10 cellular contexts compared by ENCODE assay signal in genomic region chr2:72915076-72915906, GRCh38. TPM values are rescaled to one million over a fixed set of nuclear protein-coding genes. Genes with fewer than 3 reads are reported as not detected.
DNase-seq lines count a peak whose midpoint lies in the region; ATAC-seq and TF ChIP-seq lines count a peak whose summit lies in the region.
"Had no signal": no experiment of that assay in that cellular context is flagged by ENCODE, and none has a peak within 500 bp of the region (broad histone marks: within the 10 kb centered on the region; RNA-seq: fewer than 3 reads in every experiment).

No MANE protein-coding gene starts in this region.

- H3K4me3 ChIP-seq in iPS-15b (ENCODE audit: low read depth, low read length) (peak overlapping the region; percentile 46), smooth muscle cell (peak overlapping the region; percentile 36), GM23248 (no peak overlapping the region), uterus (no peak overlapping the region)

- peaks cover 31 to 41% (median 36%) of the 10 kb centered on the region in 3 donors for H3K4me1 Mint-ChIP-seq in T-cell

- DNase-seq in DMS53 (lab: John Stamatoyannopoulos, UW) = peak; percentile 47
- DNase-seq in DMS53 treated with DMSO at 0.1 percent for 48 hours (lab: John Stamatoyannopoulos, UW; ENCODE audit: unreplicated experiment) = no peak
- peak in 1 of 34 experiments; percentile 7 for DNase-seq in T-cell
- DNase-seq in smooth muscle cell (lab: John Stamatoyannopoulos, UW; ENCODE audit: unreplicated experiment) = no peak
- no peak for DNase-seq in GM23248
- no peak for DNase-seq in uterus

- peaks cover 7% of the 10 kb centered on the region for H4K20me1 ChIP-seq in smooth muscle cell (ENCODE audit: low read depth)
- no peaks in the 10 kb centered on the region for H4K20me1 ChIP-seq in GM23248 (ENCODE audit: insufficient read depth)

- WGBS in smooth muscle cell (ENCODE audit: low lambda C conversion rate) = 5% methylated on average over 32 of the region's 33 CpGs
- WGBS in GM23248 (ENCODE audit: low coverage in 1 of 2, low lambda C conversion rate in 2 of 2, missing lambda C conversion rate in 2 of 2), 2 experiments = 9 to 14% methylated on average over 26 to 33 of the region's 33 CpGs

- no peak overlapping the region for H3K9ac ChIP-seq in iPS-15b (ENCODE audit: low read depth, low read length)
- no peak overlapping the region for H3K9ac ChIP-seq in smooth muscle cell (ENCODE audit: low read depth)
- no peak overlapping the region for H3K9ac ChIP-seq in GM23248

- H3K36me3 Mint-ChIP-seq in T-cell = no peaks in the 10 kb centered on the region

- H3K27ac ChIP-seq in smooth muscle cell (ENCODE audit: low read depth) (no peak overlapping the region), GM23248 (no peak overlapping the region), uterus (no peak overlapping the region)
- H3K27ac ChIP-seq: 22Rv1 had no signal

- TF ChIP-seq CTCF in smooth muscle cell (IDR thresholded peaks at IDR 0.05; ENCODE audit: borderline replicate concordance, insufficient read depth, poor library complexity, severe bottlenecking) = no peak
- TF ChIP-seq CTCF in uterus (IDR thresholded peaks at IDR 0.05) = no peak

- ATAC-seq in T-cell (replicated peaks in 1 of 4) (no peak), HG02623 (IDR thresholded peaks at IDR 0.05; ENCODE audit: unreplicated experiment) (no peak)

- H3K27me3 Mint-ChIP-seq in T-cell = peaks cover 61 to 81% of the 10 kb centered on the region in 2 donors

- no peak overlapping the region for H2AFZ ChIP-seq in smooth muscle cell (ENCODE audit: low read depth)
- H2AFZ ChIP-seq in GM23248 = no peak overlapping the region

- in situ Hi-C loops in GM23248 (cut with MboI) = no loop called here

- H3F3A ChIP-seq in smooth muscle cell (ENCODE audit: low read depth) (no peaks in the 10 kb centered on the region), GM23248 (ENCODE audit: insufficient read depth) (no peaks in the 10 kb centered on the region)

- peak overlapping the region; percentile 75 for H3K4me2 ChIP-seq in smooth muscle cell
- H3K4me2 ChIP-seq in GM23248 (ENCODE audit: unreplicated experiment) = no peak overlapping the region

- intact Hi-C loops in uterus (cut with DNase I; ENCODE audit: low total_unique reads) = no loop called here

- H3K79me2 ChIP-seq in smooth muscle cell (ENCODE audit: low read depth) (no peaks in the 10 kb centered on the region), GM23248 (ENCODE audit: insufficient read depth) (no peaks in the 10 kb centered on the region)

- peak overlapping the region; percentile 68 to 88 (median 69) for H3K4me3 Mint-ChIP-seq in T-cell

- peaks cover 92% of the 10 kb centered on the region for H3K27me3 ChIP-seq in iPS-15b (ENCODE audit: control insufficient read depth, insufficient read depth, low read length)
- H3K27me3 ChIP-seq in smooth muscle cell (ENCODE audit: low read depth) = peaks cover 100% of the 10 kb centered on the region
- peaks cover 89% of the 10 kb centered on the region for H3K27me3 ChIP-seq in GM23248 (replicated peaks; ENCODE audit: insufficient read depth)
- H3K27me3 ChIP-seq in uterus = peaks cover 35 to 67% of the 10 kb centered on the region in 2 donors

- H3K9me3 Mint-ChIP-seq in T-cell = no peaks in the 10 kb centered on the region

- no peak overlapping the region for H3K27ac Mint-ChIP-seq in T-cell

- H3K4me1 ChIP-seq in iPS-15b (ENCODE audit: control insufficient read depth, insufficient read depth, low read length) (peaks cover 9% of the 10 kb centered on the region), smooth muscle cell (ENCODE audit: low read depth) (peaks cover 28% of the 10 kb centered on the region), GM23248 (ENCODE audit: insufficient read depth) (no peaks in the 10 kb centered on the region), uterus (peaks cover 0 to 32% of the 10 kb centered on the region in 2 donors)

- H3K36me3 ChIP-seq in iPS-15b (ENCODE audit: control insufficient read depth, insufficient read depth, low read length) = no peaks in the 10 kb centered on the region
- no peaks in the 10 kb centered on the region for H3K36me3 ChIP-seq in smooth muscle cell (ENCODE audit: low read depth)
- no peaks in the 10 kb centered on the region for H3K36me3 ChIP-seq in GM23248 (ENCODE audit: low read depth)
- no peaks in the 10 kb centered on the region for H3K36me3 ChIP-seq in uterus

- POLR2A ChIA-PET in T-cell (lab: Charles Lee) = no interaction called here

- H3K9me3 ChIP-seq in iPS-15b (ENCODE audit: control insufficient read depth, insufficient read depth, low read length) (no peaks in the 10 kb centered on the region), smooth muscle cell (replicated peaks; ENCODE audit: low read depth) (no peaks in the 10 kb centered on the region), GM23248 (ENCODE audit: low read depth) (no peaks in the 10 kb centered on the region), uterus (no peaks in the 10 kb centered on the region)

- no peaks in the 10 kb centered on the region for H3K9me2 ChIP-seq in GM23248 (ENCODE audit: insufficient read depth)

- CTCF ChIA-PET in T-cell (lab: Charles Lee) = no interaction called here

- TF ChIP-seq POLR2A in uterus (IDR thresholded peaks at IDR 0.05) = no peak

RNA-seq across cellular contexts. Expression of gene EMX1, which starts 2.0 kb away (rescaled TPM):
- total RNA-seq in T-cell (not detected), smooth muscle cell (not detected in 2 replicates), uterus (under 1 TPM in 1 of 4 donors, not detected in 3; 0.21 TPM)
- polyA plus RNA-seq in smooth muscle cell (not detected in 2 replicates), GM23248 (2016; fragmentation: Nextera tagmentation; extraction: Ambion mirVana) (not detected in 2 replicates)
- total RNA-seq in GM23248 (2014; rRNA removed; shearing (Covaris generic)) = not detected in 2 replicates
- total RNA-seq: myocyte had no signal

RNA-seq across cellular contexts. Expression of gene SPR, which starts 28.1 kb away (rescaled TPM):
- total RNA-seq in T-cell (under 1 TPM in 3 of 5 donors, not detected in 2; 0.35 to 0.58 (median 0.39) TPM), smooth muscle cell (4.1 and 8.4 TPM in 2 replicates), uterus (10 to 100 TPM in 3 of 4 donors, 1 to 10 TPM in 1; 4.5 to 33.8 (median 18.8) TPM)
- polyA plus RNA-seq in smooth muscle cell (13.2 and 15.8 TPM in 2 replicates), GM23248 (2016; fragmentation: Nextera tagmentation; extraction: Ambion mirVana) (17.1 and 19.6 TPM in 2 replicates)
- total RNA-seq in GM23248 (2014; rRNA removed; shearing (Covaris generic)) = 21.1 and 39.0 TPM in 2 replicates

Comparison
In these comparisons a context has a peak if more than half of its experiments do, and no peak if none do; other contexts are left out.
1. H3K4me3 ChIP-seq: peak in iPS-15b (single experiment) and smooth muscle cell (single experiment); none in GM23248 (single experiment) and uterus (0 of 2).